Comparison of ENCODE assay signal across 27 cellular contexts in genomic region chr3:25787689-25788088, GRCh38. TPM values are rescaled to one million over a fixed set of nuclear protein-coding genes. Genes with fewer than 3 reads are reported as not detected.
DNase-seq lines count a peak whose midpoint lies in the region; ATAC-seq, FAIRE-seq and TF ChIP-seq lines count a peak whose summit lies in the region.
"Had no signal": no experiment of that assay in that cellular context is flagged by ENCODE, and none has a peak within 500 bp of the region (broad histone marks: within the 10 kb centered on the region; RNA-seq: fewer than 3 reads in every experiment).

No MANE protein-coding gene starts in this region.

- 100% methylated on average over 3 of the region's 3 CpGs for WGBS in GM12878 (ENCODE audit: insufficient coverage, insufficient replicate concordance, low lambda C conversion rate, missing lambda C conversion rate)

- H3K27ac Mint-ChIP-seq in activated CD4-positive, alpha-beta T cell treated with anti-CD3 and anti-CD28 coated beads, Interleukin-2, amount 10 ng/mL, durations not matched to agents 24 days and 14 days, result no peak overlapping the region
- H3K27ac Mint-ChIP-seq in neural progenitor cell, result no peak overlapping the region
- H3K27ac Mint-ChIP-seq: endodermal cell had no signal

- H3K9ac ChIP-seq in Karpas-422 (ENCODE audit: low read length), result no peak overlapping the region
- no peak overlapping the region for H3K9ac ChIP-seq in GM12878 (ENCODE audit: control insufficient read depth, insufficient read depth, low read length)
- no peak overlapping the region for H3K9ac ChIP-seq in neural progenitor cell

- BruUV-seq in GM12878 (replicated peaks; lab: Mats Ljungman, UMichigan), result no TSS peak

- H4K20me1 ChIP-seq in Karpas-422 (ENCODE audit: insufficient read depth, low read depth, low read length) (no peaks in the 10 kb centered on the region), GM12878 (ENCODE audit: control insufficient read depth, insufficient read depth) (no peaks in the 10 kb centered on the region), neural progenitor cell (ENCODE audit: low read depth) (no peaks in the 10 kb centered on the region)

- peaks cover 2% of the 10 kb centered on the region for H3K27me3 Mint-ChIP-seq in activated CD4-positive, alpha-beta T cell treated with anti-CD3 and anti-CD28 coated beads, Interleukin-2, amount 10 ng/mL, durations not matched to agents 24 days and 14 days
- no peaks in the 10 kb centered on the region for H3K27me3 Mint-ChIP-seq in neural progenitor cell (ENCODE audit: insufficient read depth, low read depth)

- H3K4me2 ChIP-seq in Karpas-422 (ENCODE audit: low read depth, low read length, poor library complexity, severe bottlenecking) (peak overlapping the region; percentile 96), GM12878 (ENCODE audit: control insufficient read depth, insufficient read depth) (peak overlapping the region; percentile 84; the same call in 1 of the 2 replicates), neural progenitor cell (no peak overlapping the region)

- CTCF ChIA-PET in GM12878 (lab: Yijun Ruan, JAX), result interaction anchor here (2.1 kb wide), 1 partner anchor 126 kb away, joined by 7 read pairs; no protein-coding TSS in a partner anchor

- peaks cover 21% of the 10 kb centered on the region for H3K36me3 Mint-ChIP-seq in activated CD4-positive, alpha-beta T cell treated with anti-CD3 and anti-CD28 coated beads, Interleukin-2, amount 10 ng/mL, durations not matched to agents 24 days and 14 days (ENCODE audit: low read depth)
- no peaks in the 10 kb centered on the region for H3K36me3 Mint-ChIP-seq in neural progenitor cell

- H3K9me2 ChIP-seq in Karpas-422 (replicated peaks; ENCODE audit: insufficient read depth, low read length), result no peaks in the 10 kb centered on the region; the same call in 1 of the 2 replicates

- H3K4me3 ChIP-seq in Karpas-422 (ENCODE audit: low read length), result no peak overlapping the region
- peak overlapping the region; percentile 78 for H3K4me3 ChIP-seq in GM12878
- no peak overlapping the region for H3K4me3 ChIP-seq in neural progenitor cell
- H3K4me3 ChIP-seq: breast epithelium, esophagus squamous epithelium, upper lobe of right lung had no signal

- no peaks in the 10 kb centered on the region for H3K9me3 Mint-ChIP-seq in activated CD4-positive, alpha-beta T cell treated with anti-CD3 and anti-CD28 coated beads, Interleukin-2, amount 10 ng/mL, durations not matched to agents 24 days and 14 days
- H3K9me3 Mint-ChIP-seq in neural progenitor cell, result peaks cover 2% of the 10 kb centered on the region
- H3K9me3 Mint-ChIP-seq: endodermal cell had no signal

- in situ Hi-C loops in GM12878 (cut with MboI), result loop anchor here (25.0 kb wide), 1 partner anchor 1850 kb away; the partner anchor contains the start of gene NR1D2

- H2AFZ ChIP-seq in Karpas-422 (ENCODE audit: low read length), result no peak overlapping the region
- no peak overlapping the region for H2AFZ ChIP-seq in GM12878 (ENCODE audit: control insufficient read depth, low read depth, low read length)
- no peak overlapping the region for H2AFZ ChIP-seq in neural progenitor cell (replicated peaks)

- POLR2A ChIA-PET in GM12878 (lab: Charles Lee), result interaction anchor here (0.6 kb wide), 2 partner anchors 24 to 127 kb away, joined by 3 read pairs; no protein-coding TSS in a partner anchor

- H3K9me3 ChIP-seq in Karpas-422 (ENCODE audit: low read length), result no peaks in the 10 kb centered on the region
- no peaks in the 10 kb centered on the region for H3K9me3 ChIP-seq in GM12878 (replicated peaks; ENCODE audit: control insufficient read depth, insufficient read depth, low read length)
- no peaks in the 10 kb centered on the region for H3K9me3 ChIP-seq in neural progenitor cell (ENCODE audit: low read depth)
- H3K9me3 ChIP-seq: breast epithelium, esophagus squamous epithelium, neutrophil, upper lobe of right lung had no signal

- no peak for TF ChIP-seq RAD21 in GM12878 (IDR thresholded peaks at IDR 0.05; ENCODE audit: insufficient read depth, low read depth, low read length)

- peak overlapping the region; percentile 53 for H3K4me3 Mint-ChIP-seq in activated CD4-positive, alpha-beta T cell treated with anti-CD3 and anti-CD28 coated beads, Interleukin-2, amount 10 ng/mL, durations not matched to agents 24 days and 14 days
- peak overlapping the region; percentile 19 for H3K4me3 Mint-ChIP-seq in neural progenitor cell
- H3K4me3 Mint-ChIP-seq: endodermal cell had no signal

- no peak for TF ChIP-seq CTCF in GM12878 (IDR thresholded peaks at IDR 0.05 in 2 of 3, conservative IDR thresholded peaks at IDR 0.05 in 1 of 3; ENCODE audit: control insufficient read depth in 2 of 3, extremely low read depth in 1 of 3, insufficient read depth in 1 of 3, low read depth in 3 of 3, low read length in 3 of 3)
- TF ChIP-seq CTCF in neural progenitor cell (IDR thresholded peaks at IDR 0.05), result no peak

- FAIRE-seq in GM12878 (lab: Jason Lieb, UNC), result no peak
- FAIRE-seq: A204.1, colon, GM12891 had no signal

- no peak for ATAC-seq in GM12878
- ATAC-seq: left ventricle myocardium superior, upper lobe of right lung had no signal

- TF ChIP-seq EP300 in GM12878 (IDR thresholded peaks at IDR 0.05; ENCODE audit: borderline replicate concordance in 1 of 2, control insufficient read depth in 1 of 2, low read depth in 2 of 2, low read length in 2 of 2), result no peak

- no peaks in the 10 kb centered on the region for H3F3A ChIP-seq in neural progenitor cell (ENCODE audit: low read depth)

- TF ChIP-seq POLR2A in GM12878 (IDR thresholded peaks at IDR 0.05; ENCODE audit: low read depth, low read length), result no peak

- H3K27me3 ChIP-seq in Karpas-422 (ENCODE audit: low read length), result no peaks in the 10 kb centered on the region
- H3K27me3 ChIP-seq in GM12878 (replicated peaks in 1 of 2; ENCODE audit: control insufficient read depth in 2 of 2, insufficient read depth in 2 of 2, low read length in 1 of 2), result no peaks in the 10 kb centered on the region
- peaks cover 7% of the 10 kb centered on the region for H3K27me3 ChIP-seq in neural progenitor cell
- H3K27me3 ChIP-seq: breast epithelium, esophagus squamous epithelium, neutrophil, upper lobe of right lung had no signal

- RAD21 ChIA-PET in GM12878 (lab: Charles Lee; ENCODE audit: unreplicated experiment), result interaction anchor here (1.6 kb wide), 1 partner anchor 139 kb away, joined by 5 read pairs; no protein-coding TSS in a partner anchor

- H3K27ac ChIP-seq in Karpas-422 (ENCODE audit: low read length), result no peak overlapping the region
- H3K27ac ChIP-seq in GM12878 (ENCODE audit: control insufficient read depth, insufficient read depth), result no peak overlapping the region
- H3K27ac ChIP-seq in neural progenitor cell, result no peak overlapping the region
- H3K27ac ChIP-seq: breast epithelium, esophagus squamous epithelium, neutrophil, RWPE1, SK-N-MC, upper lobe of right lung had no signal

- no peak for DNase-seq in activated CD4-positive, alpha-beta T cell treated with anti-CD3 and anti-CD28 coated beads, Interleukin-2, amount 10 ng/mL, durations not matched to agents 24 days and 14 days
- no peak for DNase-seq in activated CD4-positive, alpha-beta T cell treated with anti-CD3 and anti-CD28 coated beads, Interleukin-2, amount 50 U/mL, for 1 hour
- DNase-seq in Karpas-422 (no peak), GM12878 (ENCODE audit: low read depth, low spot score) (no peak), neural progenitor cell (ENCODE audit: low spot score) (no peak), A172 (ENCODE audit: low spot score) (no peak)
- no peak for DNase-seq in stimulated activated naive CD4-positive, alpha-beta T cell (lab: John Stamatoyannopoulos, UW)
- no peak for DNase-seq in activated naive CD4-positive, alpha-beta T cell treated with anti-CD3 and anti-CD28 coated beads, Interleukin-2, amount 50 U/mL, for 16 hours
- DNase-seq: activated CD4-positive, alpha-beta T cell treated with anti-CD3 and anti-CD28 coated beads, Interleukin-2, amount 50 U/mL, for 48 hours; activated gamma-delta T cell treated with Interleukin-2 at 50 U/mL for 16 hours; COR-L47; DMS79 treated with DMSO at 0.1 percent for 48 hours; endodermal cell; esophagus squamous epithelium; KG1; left ventricle myocardium superior; NCI-H1436 treated with DMSO at 0.1 percent for 48 hours; NCI-H510A; T-helper 9 cell; upper lobe of right lung had no signal

- H3K79me2 ChIP-seq in Karpas-422 (ENCODE audit: low read length) (peaks cover 15% of the 10 kb centered on the region), GM12878 (ENCODE audit: control insufficient read depth, insufficient read depth, low read length) (peaks cover 40% of the 10 kb centered on the region), neural progenitor cell (ENCODE audit: low read depth) (peaks cover 2% of the 10 kb centered on the region)

- intact Hi-C loops in activated CD4-positive, alpha-beta T cell treated with anti-CD3 and anti-CD28 coated beads, Interleukin-2, amount 10 ng/mL, durations not matched to agents 24 days and 14 days (cut with micrococcal nuclease), result loop anchor here (5.0 to 10.0 kb wide), 2 partner anchors 1695 to 1873 kb away; partner anchors contain the start of genes NKIRAS1, RPL15 and SLC4A7
- intact Hi-C loops in GM12878 (cut with micrococcal nuclease; ENCODE audit: unreplicated experiment), result no loop called here

- H3K4me1 Mint-ChIP-seq in activated CD4-positive, alpha-beta T cell treated with anti-CD3 and anti-CD28 coated beads, Interleukin-2, amount 10 ng/mL, durations not matched to agents 24 days and 14 days, result peaks cover 56% of the 10 kb centered on the region
- peaks cover 32% of the 10 kb centered on the region for H3K4me1 Mint-ChIP-seq in neural progenitor cell

- SMC1A ChIA-PET in GM12878 (lab: Charles Lee; ENCODE audit: uncharacterized antibody, unreplicated experiment), result interaction anchor here (1.2 to 4.3 kb wide), 3 partner anchors 14 to 128 kb away, joined by 3 to 23 read pairs (median 5); no protein-coding TSS in a partner anchor

- H3K36me3 ChIP-seq in Karpas-422 (ENCODE audit: insufficient read depth, low read length) (no peaks in the 10 kb centered on the region), GM12878 (ENCODE audit: control insufficient read depth in 2 of 2, insufficient read depth in 2 of 2, low read length in 1 of 2) (no peaks in the 10 kb centered on the region), neural progenitor cell (no peaks in the 10 kb centered on the region)
- H3K36me3 ChIP-seq: breast epithelium, esophagus squamous epithelium, neutrophil, upper lobe of right lung had no signal

- peaks cover 40% of the 10 kb centered on the region for H3K4me1 ChIP-seq in Karpas-422 (ENCODE audit: low read length)
- peaks cover 4% of the 10 kb centered on the region; the same call in 1 of the 2 replicates for H3K4me1 ChIP-seq in GM12878 (ENCODE audit: control insufficient read depth, insufficient read depth, low read length)
- H3K4me1 ChIP-seq in neural progenitor cell, result no peaks in the 10 kb centered on the region
- H3K4me1 ChIP-seq: breast epithelium had no signal

RNA-seq across cellular contexts. Expression of gene OXSM, which starts 2.2 kb away (rescaled TPM):
- 13.3 and 16.3 TPM in 2 replicates for total RNA-seq in activated CD4-positive, alpha-beta T cell treated with anti-CD3 and anti-CD28 coated beads, Interleukin-2, amount 10 ng/mL, durations not matched to agents 24 days and 14 days
- total RNA-seq in Karpas-422 (2014; rRNA removed; shearing (Covaris generic); ENCODE audit: low replicate concordance), result 15.4 and 15.7 TPM in 2 replicates
- total RNA-seq in GM12878 (2013; cell fraction: nucleolus; rRNA removed), result 27.8 and 28.1 TPM in 2 replicates
- total RNA-seq in GM12878 (2014; rRNA removed), result 12.9 and 16.8 TPM in 2 replicates
- 13.3 and 14.2 TPM in 2 replicates for total RNA-seq in GM12878 (2014; rRNA removed; fragmentation: Illumina TruSeq; extraction: Trizol)
- 12.3 and 12.9 TPM in 2 replicates for total RNA-seq in GM12878 (2021)
- polyA plus RNA-seq in GM12878 (2011; ENCODE audit: low read depth), result 8.3 TPM
- 37.5 and 65.0 TPM in 2 replicates for polyA plus RNA-seq in GM12878 (2011; rRNA removed)
- polyA plus RNA-seq in GM12878 (2011; cell fraction: cytosol; rRNA removed), result 20.1 and 21.1 TPM in 2 replicates
- polyA plus RNA-seq in GM12878 (2011; cell fraction: nucleus; rRNA removed), result 25.1 and 31.4 TPM in 2 replicates
- polyA plus RNA-seq in GM12878 (2012), result 9.6 and 14.8 TPM in 2 replicates
- 16.9 and 19.0 TPM in 2 replicates for polyA plus RNA-seq in GM12878 (2014; fragmentation: Illumina TruSeq; extraction: Trizol)
- polyA plus RNA-seq in GM12878 (2014; fragmentation: Nextera tagmentation; extraction: Ambion mirVana), result 10 to 100 TPM; 28.6 to 32.5 TPM
- 11.9 and 13.7 TPM in 2 replicates for polyA plus RNA-seq in GM12878 (2014; rRNA removed)
- polyA plus RNA-seq in GM12878 (2016; fragmentation: Nextera tagmentation; extraction: Ambion mirVana), result 10 to 100 TPM; 27.2 to 30.9 TPM
- 17.6 and 23.0 TPM in 2 replicates for polyA minus RNA-seq in GM12878 (2011; rRNA and poly(A)+ RNA removed)
- 6.1 and 7.5 TPM in 2 replicates for polyA minus RNA-seq in GM12878 (2011; cell fraction: cytosol; rRNA and poly(A)+ RNA removed)
- polyA minus RNA-seq in GM12878 (2011; cell fraction: nucleus; rRNA and poly(A)+ RNA removed), result 12.8 and 13.4 TPM in 2 replicates
- 1.6 and 2.1 TPM in 2 replicates for total RNA-seq in neural progenitor cell (ENCODE audit: low replicate concordance)
- total RNA-seq in A172 (2014; rRNA removed; shearing (Covaris generic)), result 24.5 and 24.7 TPM in 2 replicates

RNA-seq across cellular contexts. Expression of gene NGLY1, which starts 4.4 kb away (rescaled TPM):
- 65.0 and 70.7 TPM in 2 replicates for total RNA-seq in activated CD4-positive, alpha-beta T cell treated with anti-CD3 and anti-CD28 coated beads, Interleukin-2, amount 10 ng/mL, durations not matched to agents 24 days and 14 days
- total RNA-seq in Karpas-422 (2014; rRNA removed; shearing (Covaris generic); ENCODE audit: low replicate concordance), result 59.2 and 78.8 TPM in 2 replicates
- total RNA-seq in GM12878 (2013; cell fraction: nucleolus; rRNA removed), result 268 and 273 TPM in 2 replicates
- 39.5 and 48.4 TPM in 2 replicates for total RNA-seq in GM12878 (2014; rRNA removed)
- total RNA-seq in GM12878 (2014; rRNA removed; fragmentation: Illumina TruSeq; extraction: Trizol), result 54.0 and 57.4 TPM in 2 replicates
- total RNA-seq in GM12878 (2021), result 44.6 and 47.7 TPM in 2 replicates
- polyA plus RNA-seq in GM12878 (2011; ENCODE audit: low read depth), result 29.0 TPM
- 54.0 and 78.5 TPM in 2 replicates for polyA plus RNA-seq in GM12878 (2011; rRNA removed)
- polyA plus RNA-seq in GM12878 (2011; cell fraction: cytosol; rRNA removed), result 22.4 and 31.4 TPM in 2 replicates
- polyA plus RNA-seq in GM12878 (2011; cell fraction: nucleus; rRNA removed), result 38.1 and 39.8 TPM in 2 replicates
- polyA plus RNA-seq in GM12878 (2012), result 49.8 and 58.0 TPM in 2 replicates
- polyA plus RNA-seq in GM12878 (2014; fragmentation: Illumina TruSeq; extraction: Trizol), result 46.3 and 57.7 TPM in 2 replicates
- 10 to 100 TPM; 29.8 to 32.2 TPM for polyA plus RNA-seq in GM12878 (2014; fragmentation: Nextera tagmentation; extraction: Ambion mirVana)
- polyA plus RNA-seq in GM12878 (2014; rRNA removed), result 27.5 and 33.8 TPM in 2 replicates
- polyA plus RNA-seq in GM12878 (2016; fragmentation: Nextera tagmentation; extraction: Ambion mirVana), result 10 to 100 TPM; 60.2 to 73.5 TPM
- 41.5 and 47.8 TPM in 2 replicates for polyA minus RNA-seq in GM12878 (2011; rRNA and poly(A)+ RNA removed)
- 19.2 and 19.6 TPM in 2 replicates for polyA minus RNA-seq in GM12878 (2011; cell fraction: cytosol; rRNA and poly(A)+ RNA removed)
- 73.1 and 100 TPM in 2 replicates for polyA minus RNA-seq in GM12878 (2011; cell fraction: nucleus; rRNA and poly(A)+ RNA removed)
- total RNA-seq in neural progenitor cell (ENCODE audit: low replicate concordance), result 37.7 and 45.0 TPM in 2 replicates
- 34.5 and 41.6 TPM in 2 replicates for total RNA-seq in A172 (2014; rRNA removed; shearing (Covaris generic))
